1 cellular context compared by ENCODE assay signal in the genomic region with DNA sequence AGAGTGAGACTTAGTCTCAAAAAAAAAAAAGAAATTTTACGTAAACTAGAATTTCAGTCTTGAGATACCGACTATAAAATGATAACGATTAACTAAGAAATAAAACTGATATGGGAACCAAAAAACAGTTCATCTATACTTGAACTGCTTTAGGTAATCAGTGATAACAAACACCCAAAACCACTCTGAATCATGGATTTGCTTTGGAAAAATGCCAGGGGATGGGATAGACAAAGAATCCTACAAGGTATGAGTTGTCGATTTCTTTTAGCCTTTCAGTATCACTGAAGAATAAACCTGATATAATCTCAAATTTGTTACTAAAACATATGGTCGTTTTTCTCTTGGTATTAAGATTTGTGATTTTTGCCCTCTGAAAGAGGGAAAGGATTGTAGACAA.
TF ChIP-seq lines count a peak whose summit lies in the region.

No MANE protein-coding gene starts in this region.

TF ChIP-seq in IMR-90, 13 proteins besides CTCF, POLR2A, EP300 and RAD21 (continued from another document):
- TF ChIP-seq, protein P1, sequence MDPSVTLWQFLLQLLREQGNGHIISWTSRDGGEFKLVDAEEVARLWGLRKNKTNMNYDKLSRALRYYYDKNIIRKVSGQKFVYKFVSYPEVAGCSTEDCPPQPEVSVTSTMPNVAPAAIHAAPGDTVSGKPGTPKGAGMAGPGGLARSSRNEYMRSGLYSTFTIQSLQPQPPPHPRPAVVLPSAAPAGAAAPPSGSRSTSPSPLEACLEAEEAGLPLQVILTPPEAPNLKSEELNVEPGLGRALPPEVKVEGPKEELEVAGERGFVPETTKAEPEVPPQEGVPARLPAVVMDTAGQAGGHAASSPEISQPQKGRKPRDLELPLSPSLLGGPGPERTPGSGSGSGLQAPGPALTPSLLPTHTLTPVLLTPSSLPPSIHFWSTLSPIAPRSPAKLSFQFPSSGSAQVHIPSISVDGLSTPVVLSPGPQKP (IDR thresholded peaks at IDR 0.05; ENCODE audit: borderline replicate concordance, low read depth, low read length) = no peak
